ENCODE assay signal across 17 cellular contexts in genomic region chr15:34331809-34332208, GRCh38. TPM values are rescaled to one million over a fixed set of nuclear protein-coding genes. Genes with fewer than 3 reads are reported as not detected.
DNase-seq lines count a peak whose midpoint lies in the region; ATAC-seq lines count a peak whose summit lies in the region.
"Had no signal": no experiment of that assay in that cellular context is flagged by ENCODE, and none has a peak within 500 bp of the region (broad histone marks: within the 10 kb centered on the region; RNA-seq: fewer than 3 reads in every experiment).

No MANE protein-coding gene starts in this region.

- peaks cover 14% of the 10 kb centered on the region for H3K36me3 Mint-ChIP-seq in T-helper 2 cell treated with Interferon-gamma antibody and Interleukin-4, amounts not matched to agents 5 μg/mL and 100 μg/mL, for 36 hours (ENCODE audit: low read depth)
- H3K36me3 Mint-ChIP-seq in central memory CD8-positive, alpha-beta T cell (ENCODE audit: insufficient read depth), result peaks cover 6% of the 10 kb centered on the region

- no peaks in the 10 kb centered on the region for H3K9me3 Mint-ChIP-seq in T-helper 2 cell treated with Interferon-gamma antibody and Interleukin-4, amounts not matched to agents 5 μg/mL and 100 μg/mL, for 36 hours
- no peaks in the 10 kb centered on the region for H3K9me3 Mint-ChIP-seq in central memory CD8-positive, alpha-beta T cell

- intact Hi-C loops in sciatic nerve (cut with DNase I), result no loop called here

- H3K4me3 Mint-ChIP-seq in T-helper 2 cell treated with Interferon-gamma antibody and Interleukin-4, amounts not matched to agents 5 μg/mL and 100 μg/mL, for 36 hours, result peak overlapping the region; percentile 63
- no peak overlapping the region for H3K4me3 Mint-ChIP-seq in central memory CD8-positive, alpha-beta T cell

- H3K4me1 Mint-ChIP-seq in T-helper 2 cell treated with Interferon-gamma antibody and Interleukin-4, amounts not matched to agents 5 μg/mL and 100 μg/mL, for 36 hours (ENCODE audit: low read depth), result peaks cover 64% of the 10 kb centered on the region
- H3K4me1 Mint-ChIP-seq in central memory CD8-positive, alpha-beta T cell, result peaks cover 50% of the 10 kb centered on the region

- peak overlapping the region; percentile 88 for H3K27ac Mint-ChIP-seq in T-helper 2 cell treated with Interferon-gamma antibody and Interleukin-4, amounts not matched to agents 5 μg/mL and 100 μg/mL, for 36 hours
- H3K27ac Mint-ChIP-seq in central memory CD8-positive, alpha-beta T cell (ENCODE audit: low read depth), result peak overlapping the region; percentile 19

- DNase-seq in stimulated activated CD4-positive, alpha-beta T cell treated with anti-CD3 and anti-CD28 coated beads, Interleukin-4, amount 100 ng/mL, for 24 hours, result peak; percentile 19
- DNase-seq in stimulated activated CD4-positive, alpha-beta T cell treated with anti-CD3 and anti-CD28 coated beads, Interleukin-15, amount 100 ng/mL, for 24 hours, result no peak
- DNase-seq in T-helper 2 cell treated with Interferon-gamma antibody and Interleukin-4, amounts not matched to agents 5 μg/mL and 100 μg/mL, for 36 hours (ENCODE audit: low spot score), result peak; percentile 40
- no peak for DNase-seq in central memory CD8-positive, alpha-beta T cell (ENCODE audit: low spot score in 2 of 2)
- DNase-seq in EL (no peak), dermis blood vessel endothelial cell (no peak), sciatic nerve (ENCODE audit: low spot score) (no peak)
- DNase-seq in stimulated activated CD4-positive, alpha-beta T cell treated with anti-CD3 and anti-CD28 coated beads, Interleukin-4, amount 100 ng/mL, for 1 hour, result no peak
- DNase-seq: activated CD8-positive, alpha-beta memory T cell treated with anti-CD3 and anti-CD28 coated beads, Interleukin-2, amount 50 U/mL, for 4 hours; AML-193; kidney glomerular epithelial cell; NCI-H1105 treated with DMSO at 0.1 percent for 48 hours; NCI-H446 treated with DMSO at 0.1 percent for 48 hours; retina; T-helper 9 cell had no signal

- no peaks in the 10 kb centered on the region for H3K27me3 Mint-ChIP-seq in T-helper 2 cell treated with Interferon-gamma antibody and Interleukin-4, amounts not matched to agents 5 μg/mL and 100 μg/mL, for 36 hours (ENCODE audit: low read depth)
- no peaks in the 10 kb centered on the region for H3K27me3 Mint-ChIP-seq in central memory CD8-positive, alpha-beta T cell

- ATAC-seq in central memory CD8-positive, alpha-beta T cell (replicated peaks; ENCODE audit: extremely low read depth, poor library complexity, severe bottlenecking), result peak; percentile 84
- ATAC-seq in sciatic nerve, result no peak

RNA-seq across cellular contexts. Expression of gene SLC12A6, which starts 5.8 kb away (rescaled TPM):
- total RNA-seq in dermis blood vessel endothelial cell (23.8 and 42.8 TPM in 2 replicates), sciatic nerve (28.8 TPM)

RNA-seq across cellular contexts. Expression of gene NOP10, which starts 11.1 kb away (rescaled TPM):
- total RNA-seq in dermis blood vessel endothelial cell (181 and 222 TPM in 2 replicates), sciatic nerve (90.2 TPM)

RNA-seq across cellular contexts. Expression of gene NUTM1, which starts 11.3 kb away (rescaled TPM):
- total RNA-seq in dermis blood vessel endothelial cell, result not detected in 2 replicates
- not detected for total RNA-seq in sciatic nerve
- total RNA-seq: G401, glomerular endothelial cell had no signal

RNA-seq across cellular contexts. Expression of gene LPCAT4, which starts 35.2 kb away (rescaled TPM):
- total RNA-seq in dermis blood vessel endothelial cell (8.5 and 9.5 TPM in 2 replicates), sciatic nerve (69.0 TPM)

Comparison
In these comparisons a context has a peak if more than half of its experiments do, and no peak if none do; other contexts are left out.
1. DNase-seq: peak in stimulated activated CD4-positive, alpha-beta T cell treated with anti-CD3 and anti-CD28 coated beads, Interleukin-4, amount 100 ng/mL, for 24 hours (single experiment) and T-helper 2 cell treated with Interferon-gamma antibody and Interleukin-4, amounts not matched to agents 5 μg/mL and 100 μg/mL, for 36 hours (single experiment); none in stimulated activated CD4-positive, alpha-beta T cell treated with anti-CD3 and anti-CD28 coated beads, Interleukin-15, amount 100 ng/mL, for 24 hours (single experiment), central memory CD8-positive, alpha-beta T cell (0 of 2), EL (single experiment), stimulated activated CD4-positive, alpha-beta T cell treated with anti-CD3 and anti-CD28 coated beads, Interleukin-4, amount 100 ng/mL, for 1 hour (single experiment), dermis blood vessel endothelial cell (single experiment) and sciatic nerve (single experiment).